Comparison of ENCODE assay signal across 17 cellular contexts in genomic region chr6:159077123-159077522, GRCh38. TPM values are rescaled to one million over a fixed set of nuclear protein-coding genes. Genes with fewer than 3 reads are reported as not detected.
DNase-seq lines count a peak whose midpoint lies in the region; ATAC-seq, FAIRE-seq and TF ChIP-seq lines count a peak whose summit lies in the region.
"Had no signal": no experiment of that assay in that cellular context is flagged by ENCODE, and none has a peak within 500 bp of the region (broad histone marks: within the 10 kb centered on the region; RNA-seq: fewer than 3 reads in every experiment).

No MANE protein-coding gene starts in this region.

- H3K27ac ChIP-seq in HepG2 (ENCODE audit: extremely low read length, insufficient read depth, low read length), result no peak overlapping the region
- H3K27ac ChIP-seq in right lobe of liver, result no peak overlapping the region
- H3K27ac ChIP-seq: coronary artery, right atrium auricular region had no signal

- TF ChIP-seq CTCF in HepG2 (CRISPR knock-in tag; IDR thresholded peaks at IDR 0.05) (no peak), right lobe of liver (IDR thresholded peaks at IDR 0.05) (no peak), natural killer cell (IDR thresholded peaks at IDR 0.05) (no peak)

- no peak for TF ChIP-seq RAD21 in HepG2 (CRISPR knock-in tag; IDR thresholded peaks at IDR 0.05)

- FAIRE-seq in HepG2 (lab: Jason Lieb, UNC), result no peak
- FAIRE-seq: GM18507 had no signal

- H3K27me3 ChIP-seq in HepG2 (ENCODE audit: control insufficient read depth in 1 of 2, insufficient read depth in 2 of 2, low read length in 2 of 2), result peaks cover 1 to 36% of the 10 kb centered on the region in 2 experiments; a peak in 4 of 5 replicates
- no peaks in the 10 kb centered on the region for H3K27me3 ChIP-seq in right lobe of liver
- H3K27me3 ChIP-seq: right atrium auricular region had no signal

- H3K4me3 Mint-ChIP-seq in natural killer cell, result no peak overlapping the region
- H3K4me3 Mint-ChIP-seq: activated naive CD4-positive, alpha-beta T cell treated with anti-CD3 and anti-CD28 coated beads, Interleukin-2, amount 50 U/mL, for 24 hours; H9; T-helper 1 cell treated with Interleukin-12 subunit alpha and Interleukin-12 subunit beta and Interleukin-4 antibody, amounts not matched to agents 30 μg/mL and 1 μg/mL, for 36 hours had no signal

- no peak for TF ChIP-seq EP300 in HepG2 (IDR thresholded peaks at IDR 0.05; ENCODE audit: low read depth in 2 of 2, low read length in 2 of 2)
- no peak for TF ChIP-seq EP300 in HepG2 (CRISPR knock-in tag; IDR thresholded peaks at IDR 0.05; ENCODE audit: borderline replicate concordance)

- no peaks in the 10 kb centered on the region for H3K9me3 Mint-ChIP-seq in natural killer cell
- H3K9me3 Mint-ChIP-seq: activated naive CD4-positive, alpha-beta T cell treated with anti-CD3 and anti-CD28 coated beads, Interleukin-2, amount 50 U/mL, for 24 hours; H9 had no signal

- CTCF ChIA-PET in HepG2 (lab: Yijun Ruan, JAX; ENCODE audit: low intra/inter-chr PET ratio, low total read pairs), result no interaction called here

- H2AFZ ChIP-seq in HepG2 (ENCODE audit: low read length), result no peak overlapping the region

- H3K36me3 Mint-ChIP-seq in natural killer cell, result no peaks in the 10 kb centered on the region
- H3K36me3 Mint-ChIP-seq: activated naive CD4-positive, alpha-beta T cell treated with anti-CD3 and anti-CD28 coated beads, Interleukin-2, amount 50 U/mL, for 24 hours had no signal

- peaks cover 36 to 43% of the 10 kb centered on the region in 2 donors for H3K4me1 Mint-ChIP-seq in natural killer cell

- H3K27ac Mint-ChIP-seq in natural killer cell, result peak overlapping the region in 1 of 2 donors; percentile 78
- H3K27ac Mint-ChIP-seq: activated naive CD4-positive, alpha-beta T cell treated with anti-CD3 and anti-CD28 coated beads, Interleukin-2, amount 50 U/mL, for 24 hours; T-helper 1 cell treated with Interleukin-12 subunit alpha and Interleukin-12 subunit beta and Interleukin-4 antibody, amounts not matched to agents 30 μg/mL and 1 μg/mL, for 36 hours had no signal

- ATAC-seq in HepG2 (no peak; the same call in 2 of the 3 replicates), right lobe of liver (no peak), natural killer cell (peak; percentile 64 to 73 (median 68)), GM18498 (IDR thresholded peaks at IDR 0.05; ENCODE audit: unreplicated experiment) (no peak)
- ATAC-seq in stimulated activated naive CD8-positive, alpha-beta T cell treated with anti-CD3 and anti-CD28 coated beads, Interleukin-15, Interleukin-2, amounts not matched to agents 100 U/mL and 50 U/mL, for 24 hours, result peak; percentile 74

- POLR2A ChIA-PET in HepG2 (lab: Yijun Ruan, JAX), result no interaction called here

- no peak for DNase-seq in HepG2 (ENCODE audit: low spot score)
- DNase-seq in right lobe of liver, result no peak
- DNase-seq in activated T-cell treated with anti-CD3 and anti-CD28 coated beads, Interleukin-2, amount 50 U/mL, for 48 hours, result peak; percentile 72 to 73
- DNase-seq in natural killer cell, result no peak
- peak; percentile 82 for DNase-seq in stimulated activated naive CD8-positive, alpha-beta T cell treated with anti-CD3 and anti-CD28 coated beads, Interleukin-15, Interleukin-2, amounts not matched to agents 100 U/mL and 50 U/mL, for 24 hours
- no peak for DNase-seq in GM19238 (ENCODE audit: insufficient read length, low spot score)
- DNase-seq in central memory CD4-positive, alpha-beta T cell, result no peak
- DNase-seq: BE2C, H9, NCI-H1092 treated with DMSO at 0.1 percent for 48 hours had no signal

- in situ Hi-C loops in HepG2 (cut with HindIII; ENCODE audit: extremely low pct_ligation_motif_present, low pct_unique_long_range_greater_than_20kb), result no loop called here

- H3K9me3 ChIP-seq in HepG2 (ENCODE audit: low read length), result no peaks in the 10 kb centered on the region
- H3K9me3 ChIP-seq in right lobe of liver, result no peaks in the 10 kb centered on the region
- H3K9me3 ChIP-seq: BE2C, right atrium auricular region had no signal

- no peaks in the 10 kb centered on the region for H4K20me1 ChIP-seq in HepG2 (ENCODE audit: insufficient read depth, low read length)

- no peaks in the 10 kb centered on the region for H3K79me2 ChIP-seq in HepG2 (ENCODE audit: insufficient read depth, low read length)

- TF ChIP-seq POLR2A in HepG2 (IDR thresholded peaks at IDR 0.05; ENCODE audit: insufficient read depth in 1 of 2, low read depth in 2 of 2, low read length in 2 of 2), result no peak
- TF ChIP-seq POLR2A in right lobe of liver (IDR thresholded peaks at IDR 0.05), result no peak

- peaks cover 0 to 2% of the 10 kb centered on the region in 2 donors for H3K27me3 Mint-ChIP-seq in natural killer cell (ENCODE audit: low read depth in 2 of 2)
- H3K27me3 Mint-ChIP-seq: activated naive CD4-positive, alpha-beta T cell treated with anti-CD3 and anti-CD28 coated beads, Interleukin-2, amount 50 U/mL, for 24 hours had no signal

- intact Hi-C loops in HepG2 (cut with micrococcal nuclease; ENCODE audit: unreplicated experiment), result no loop called here
- intact Hi-C loops in right lobe of liver (cut with DNase I), result no loop called here
- intact Hi-C loops in natural killer cell (cut with micrococcal nuclease), result no loop called here

- H3K4me3 ChIP-seq in HepG2 (replicated peaks in 1 of 3; ENCODE audit: insufficient read depth in 1 of 3, low read depth in 2 of 3, low read length in 3 of 3), result no peak overlapping the region
- no peak overlapping the region for H3K4me3 ChIP-seq in right lobe of liver
- H3K4me3 ChIP-seq: coronary artery, right atrium auricular region had no signal

- H3K36me3 ChIP-seq in HepG2 (replicated peaks in 1 of 2; ENCODE audit: control insufficient read depth in 1 of 2, insufficient read depth in 2 of 2, low read length in 2 of 2), result no peaks in the 10 kb centered on the region
- H3K36me3 ChIP-seq in right lobe of liver, result no peaks in the 10 kb centered on the region
- H3K36me3 ChIP-seq: BE2C, right atrium auricular region had no signal

- H3K9ac ChIP-seq in HepG2 (ENCODE audit: insufficient read depth, low read depth, low read length), result no peak overlapping the region

- BruUV-seq in HepG2 (replicated peaks; lab: Mats Ljungman, UMichigan), result no TSS peak

- H3K4me1 ChIP-seq in HepG2 (ENCODE audit: insufficient read depth, low read length) (peaks cover 8% of the 10 kb centered on the region; the same call in 1 of the 2 replicates), right lobe of liver (no peaks in the 10 kb centered on the region)
- H3K4me1 ChIP-seq: BE2C, right atrium auricular region had no signal

- H3K4me2 ChIP-seq in HepG2 (ENCODE audit: low read depth, low read length), result no peak overlapping the region

- WGBS in HepG2 (ENCODE audit: low lambda C conversion rate), result 13% methylated on average over 12 of the region's 13 CpGs
- WGBS in right lobe of liver (ENCODE audit: insufficient coverage, low coverage, low lambda C conversion rate, missing lambda C conversion rate), result 62% methylated on average over 9 of the region's 13 CpGs

RNA-seq across cellular contexts. Expression of gene TAGAP, which starts 32.3 kb away (rescaled TPM):
- total RNA-seq in HepG2 (2016; rRNA removed; fragmentation: Illumina TruSeq; extraction: Trizol), result not detected in 2 replicates
- total RNA-seq in HepG2 (2016; cell fraction: cytosol; rRNA removed; fragmentation: Illumina TruSeq; extraction: Trizol; ENCODE audit: low read depth), result not detected in 2 replicates
- not detected in 2 replicates for total RNA-seq in HepG2 (2016; cell fraction: insoluble cytoplasmic fraction; rRNA removed; fragmentation: Illumina TruSeq; extraction: Trizol)
- not detected in 2 replicates for total RNA-seq in HepG2 (2016; cell fraction: membrane; rRNA removed; fragmentation: Illumina TruSeq; extraction: Trizol)
- not detected in 2 replicates for total RNA-seq in HepG2 (2016; cell fraction: nucleus; rRNA removed; fragmentation: Illumina TruSeq; extraction: Trizol)
- not detected in 2 replicates for polyA plus RNA-seq in HepG2 (2011; rRNA removed)
- polyA plus RNA-seq in HepG2 (2011; cell fraction: cytosol; rRNA removed), result not detected in 2 replicates
- not detected in 2 replicates for polyA plus RNA-seq in HepG2 (2011; cell fraction: nucleus; rRNA removed)
- not detected in 2 replicates for polyA plus RNA-seq in HepG2 (2012)
- polyA plus RNA-seq in HepG2 (2016; cell fraction: cytosol; fragmentation: Illumina TruSeq; extraction: Trizol; ENCODE audit: low read depth), result not detected in 2 replicates
- not detected in 2 replicates for polyA plus RNA-seq in HepG2 (2016; cell fraction: insoluble cytoplasmic fraction; fragmentation: Illumina TruSeq; extraction: Trizol; ENCODE audit: low read depth)
- polyA plus RNA-seq in HepG2 (2016; cell fraction: membrane; fragmentation: Illumina TruSeq; extraction: Trizol; ENCODE audit: low read depth), result not detected in 2 replicates
- polyA plus RNA-seq in HepG2 (2016; cell fraction: nucleus; fragmentation: Illumina TruSeq; extraction: Trizol; ENCODE audit: insufficient read depth, low read depth), result not detected in 2 replicates
- polyA minus RNA-seq in HepG2 (2011; rRNA and poly(A)+ RNA removed; ENCODE audit: low replicate concordance), result not detected in 2 replicates
- not detected in 2 replicates for polyA minus RNA-seq in HepG2 (2011; cell fraction: cytosol; rRNA and poly(A)+ RNA removed)
- not detected in 2 replicates for polyA minus RNA-seq in HepG2 (2011; cell fraction: nucleus; rRNA and poly(A)+ RNA removed)
- 1 to 10 TPM in 3 of 6 experiments, under 1 TPM in 3; 0.13 to 1.8 (median 0.92) TPM for total RNA-seq in right lobe of liver
- total RNA-seq in natural killer cell, result 100 to 1,000 TPM; 139 to 291 (median 178) TPM
- total RNA-seq: fibroblast of villous mesenchyme, H9 had no signal

Comparison
In these comparisons a context has a peak if more than half of its experiments do, and no peak if none do; other contexts are left out.
1. ATAC-seq: peak in natural killer cell (3 of 3) and stimulated activated naive CD8-positive, alpha-beta T cell treated with anti-CD3 and anti-CD28 coated beads, Interleukin-15, Interleukin-2, amounts not matched to agents 100 U/mL and 50 U/mL, for 24 hours (single experiment); none in HepG2 (single experiment), right lobe of liver (0 of 4) and GM18498 (single experiment).
2. DNase-seq: peak in activated T-cell treated with anti-CD3 and anti-CD28 coated beads, Interleukin-2, amount 50 U/mL, for 48 hours (2 of 2) and stimulated activated naive CD8-positive, alpha-beta T cell treated with anti-CD3 and anti-CD28 coated beads, Interleukin-15, Interleukin-2, amounts not matched to agents 100 U/mL and 50 U/mL, for 24 hours (single experiment); none in HepG2 (single experiment), right lobe of liver (0 of 3), natural killer cell (single experiment), GM19238 (single experiment) and central memory CD4-positive, alpha-beta T cell (single experiment).
3. RNA of gene TAGAP, which starts 32.3 kb away (total RNA-seq): 139 to 291 TPM in natural killer cell; 0.13 to 1.8 TPM in right lobe of liver and not detected in HepG2; every median in the first group is over 10 times any median in the second.